In genomic region chr14:54627325-54627717, GRCh38 we compare ENCODE assay signal across 8 cellular contexts.
DNase-seq lines count a peak whose midpoint lies in the region; ATAC-seq and TF ChIP-seq lines count a peak whose summit lies in the region.

No MANE protein-coding gene starts in this region.

- peak overlapping the region; percentile 59 to 86 (median 81) for H3K4me3 Mint-ChIP-seq in CD8-positive, alpha-beta memory T cell

- TF ChIP-seq CTCF in heart left ventricle (IDR thresholded peaks at IDR 0.05), result no peak
- TF ChIP-seq CTCF in lower leg skin (IDR thresholded peaks at IDR 0.05), result no peak

- H3K27me3 ChIP-seq in CD8-positive, alpha-beta memory T cell (ENCODE audit: insufficient read depth, low read length, poor library complexity, severe bottlenecking), result no peaks in the 10 kb centered on the region
- H3K27me3 ChIP-seq in SJSA1 (replicated peaks) (no peaks in the 10 kb centered on the region), heart left ventricle (no peaks in the 10 kb centered on the region)

- no peaks in the 10 kb centered on the region for H3K36me3 ChIP-seq in CD8-positive, alpha-beta memory T cell (ENCODE audit: insufficient read depth, low read length)
- peaks cover 8% of the 10 kb centered on the region; the same call in 1 of the 2 replicates for H3K36me3 ChIP-seq in SJSA1
- no peaks in the 10 kb centered on the region for H3K36me3 ChIP-seq in heart left ventricle

- H3K4me1 Mint-ChIP-seq in CD8-positive, alpha-beta memory T cell, result peaks cover 41 to 52% (median 43%) of the 10 kb centered on the region in 3 donors

- POLR2A ChIA-PET in CD8-positive, alpha-beta memory T cell (lab: Charles Lee), result no interaction called here

- DNase-seq in CD8-positive, alpha-beta memory T cell, result no peak
- no peak for DNase-seq in SJSA1 (ENCODE audit: low read depth in 1 of 2, low spot score in 2 of 2)
- DNase-seq in heart left ventricle, result no peak
- DNase-seq in stimulated activated naive CD8-positive, alpha-beta T cell treated with anti-CD3 and anti-CD28 coated beads, Interleukin-15, Interleukin-2, amounts not matched to agents 100 U/mL and 50 U/mL, for 24 hours, result no peak
- no peak for DNase-seq in iPS-NIHi11 (ENCODE audit: low spot score)
- DNase-seq in lower leg skin (ENCODE audit: low spot score in 2 of 2), result no peak

- CTCF ChIA-PET in CD8-positive, alpha-beta memory T cell (lab: Charles Lee), result interaction anchor here (0.9 to 1.2 kb wide), 2 partner anchors 15 to 63 kb away, joined by 3 to 4 read pairs; no protein-coding TSS in a partner anchor

- no peaks in the 10 kb centered on the region for H3K27me3 Mint-ChIP-seq in CD8-positive, alpha-beta memory T cell

- peak overlapping the region in 7 of 8 donors; percentile 76 to 95 (median 91) for H3K27ac Mint-ChIP-seq in CD8-positive, alpha-beta memory T cell

- TF ChIP-seq POLR2A in heart left ventricle (IDR thresholded peaks at IDR 0.05), result no peak
- TF ChIP-seq POLR2A in lower leg skin (IDR thresholded peaks at IDR 0.05), result no peak

- H3K4me1 ChIP-seq in CD8-positive, alpha-beta memory T cell (ENCODE audit: insufficient read depth, low read length), result peaks cover 34% of the 10 kb centered on the region
- H3K4me1 ChIP-seq in SJSA1 (replicated peaks), result peaks cover 69% of the 10 kb centered on the region
- peaks cover 16 to 80% (median 59%) of the 10 kb centered on the region in 12 donors for H3K4me1 ChIP-seq in heart left ventricle

- H3K4me3 ChIP-seq in CD8-positive, alpha-beta memory T cell (ENCODE audit: low read length), result peak overlapping the region; percentile 52
- H3K4me3 ChIP-seq in SJSA1 (peak overlapping the region; percentile 6; the same call in 1 of the 2 replicates), heart left ventricle (peak overlapping the region in 8 of 12 donors; percentile 14 to 51 (median 35)), lower leg skin (ENCODE audit: low read depth, poor library complexity, severe bottlenecking) (no peak overlapping the region)

- 8 to 16% (median 13%) methylated on average over 6 of the region's 6 CpGs for WGBS in heart left ventricle, 4 donors
- WGBS in lower leg skin, 2 donors, result 43 to 50% methylated on average over 6 of the region's 6 CpGs

- peaks cover 0 to 3% (median 3%) of the 10 kb centered on the region in 3 donors for H3K36me3 Mint-ChIP-seq in CD8-positive, alpha-beta memory T cell

- H3K9me3 ChIP-seq in CD8-positive, alpha-beta memory T cell (ENCODE audit: low read length), result no peaks in the 10 kb centered on the region
- H3K9me3 ChIP-seq in SJSA1 (replicated peaks), result no peaks in the 10 kb centered on the region
- no peaks in the 10 kb centered on the region for H3K9me3 ChIP-seq in heart left ventricle

- peak overlapping the region; percentile 51 for H3K27ac ChIP-seq in CD8-positive, alpha-beta memory T cell (ENCODE audit: low read depth, low read length)
- H3K27ac ChIP-seq in SJSA1, result peak overlapping the region; percentile 87
- H3K27ac ChIP-seq in heart left ventricle, result peak overlapping the region; percentile 24 to 96 (median 72)

- no peaks in the 10 kb centered on the region for H3K9me3 Mint-ChIP-seq in CD8-positive, alpha-beta memory T cell

- ATAC-seq in GM21723 (IDR thresholded peaks at IDR 0.05; ENCODE audit: unreplicated experiment) (peak; percentile 40), heart left ventricle (peak in 3 of 4 donors; percentile 13 to 33 (median 33)), GM18519 (IDR thresholded peaks at IDR 0.05; ENCODE audit: low FRiP score, unreplicated experiment) (no peak)
- peak; percentile 33 for ATAC-seq in stimulated activated naive CD8-positive, alpha-beta T cell treated with anti-CD3 and anti-CD28 coated beads, Interleukin-15, Interleukin-2, amounts not matched to agents 100 U/mL and 50 U/mL, for 24 hours

- intact Hi-C loops in heart left ventricle (cut with DNase I) (loop anchor here in 3 of 10 donors (2.0 to 10.0 kb wide), 2 partner anchors 53 to 61 kb away; partner anchors contain the start of gene SAMD4A (in 1 of the 3)), lower leg skin (cut with DNase I; ENCODE audit: low total_unique reads) (no loop called here)
